14 cellular contexts compared by ENCODE assay signal in the genomic region with DNA sequence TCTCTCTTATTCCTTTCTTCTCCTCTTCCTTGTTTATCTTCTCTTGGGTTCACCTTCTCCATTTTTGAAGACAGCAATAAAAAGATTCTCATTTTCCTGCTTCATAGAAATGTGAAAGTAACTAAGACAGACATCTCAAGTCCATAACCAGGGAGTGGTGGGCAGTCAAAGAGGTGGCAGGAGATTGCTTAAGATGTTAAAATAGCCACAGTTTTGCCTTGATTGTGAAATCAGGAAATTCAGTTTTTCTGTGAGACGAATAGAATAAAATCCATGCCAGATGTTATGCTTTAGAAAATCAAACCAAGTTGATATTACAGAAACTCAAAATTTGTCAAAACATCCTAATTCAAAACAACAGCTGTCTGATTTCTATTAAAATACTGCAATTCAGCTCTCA. TPM values are rescaled to one million over a fixed set of nuclear protein-coding genes. Genes with fewer than 3 reads are reported as not detected.
A peak's percentile ranks its signal among the peaks of the same experiment; 100 is the strongest.
DNase-seq lines count a peak whose midpoint lies in the region; ATAC-seq and TF ChIP-seq lines count a peak whose summit lies in the region.
"Had no signal": no experiment of that assay in that cellular context is flagged by ENCODE, and none has a peak within 500 bp of the region (broad histone marks: within the 10 kb centered on the region; RNA-seq: fewer than 3 reads in every experiment).

No MANE protein-coding gene starts in this region.

- TF ChIP-seq CTCF in heart left ventricle (IDR thresholded peaks at IDR 0.05) (no peak), left ventricle myocardium inferior (IDR thresholded peaks at IDR 0.05; ENCODE audit: borderline replicate concordance) (no peak), vagina (IDR thresholded peaks at IDR 0.05) (no peak)

- H3K27ac ChIP-seq in heart left ventricle, result peak overlapping the region in 10 of 12 donors; percentile 17 to 65 (median 44)
- peak overlapping the region; percentile 65 for H3K27ac ChIP-seq in left ventricle myocardium inferior (replicated peaks)
- H3K27ac ChIP-seq in vagina, result peak overlapping the region; percentile 33
- H3K27ac ChIP-seq: A549, SJSA1 had no signal

- peaks cover 0 to 35% (median 19%) of the 10 kb centered on the region in 12 donors for H3K4me1 ChIP-seq in heart left ventricle
- H3K4me1 ChIP-seq in left ventricle myocardium inferior, result peaks cover 24% of the 10 kb centered on the region
- peaks cover 16% of the 10 kb centered on the region for H3K4me1 ChIP-seq in vagina
- H3K4me1 ChIP-seq: A549 had no signal

- DNase-seq in heart left ventricle, result no peak
- DNase-seq in left cardiac atrium, result no peak
- DNase-seq in OCI-M1 (lab: John Stamatoyannopoulos, UW), result peak; percentile 47
- no peak for DNase-seq in left ventricle myocardium inferior
- no peak for DNase-seq in vagina (ENCODE audit: extremely low spot score in 2 of 2)
- DNase-seq in activated CD4-positive, CD25-positive, alpha-beta regulatory T cell (lab: John Stamatoyannopoulos, UW), result no peak
- DNase-seq in hippocampal formation (lab: John Stamatoyannopoulos, UW), result no peak

- H3K9me3 ChIP-seq in heart left ventricle, result no peaks in the 10 kb centered on the region
- H3K9me3 ChIP-seq in left ventricle myocardium inferior (replicated peaks), result no peaks in the 10 kb centered on the region
- H3K9me3 ChIP-seq in vagina, result no peaks in the 10 kb centered on the region
- H3K9me3 ChIP-seq: A549, Caco-2, SJSA1 had no signal

- no peaks in the 10 kb centered on the region for H3K36me3 ChIP-seq in heart left ventricle
- H3K36me3 ChIP-seq in left ventricle myocardium inferior, result no peaks in the 10 kb centered on the region
- no peaks in the 10 kb centered on the region for H3K36me3 ChIP-seq in vagina
- H3K36me3 ChIP-seq: SJSA1 had no signal

- TF ChIP-seq POLR2A in heart left ventricle (IDR thresholded peaks at IDR 0.05) (no peak), vagina (IDR thresholded peaks at IDR 0.05) (no peak)

- no peaks in the 10 kb centered on the region for H3K27me3 ChIP-seq in heart left ventricle
- H3K27me3 ChIP-seq in left ventricle myocardium inferior (ENCODE audit: low read depth), result no peaks in the 10 kb centered on the region
- H3K27me3 ChIP-seq in vagina, result no peaks in the 10 kb centered on the region
- H3K27me3 ChIP-seq: SJSA1 had no signal

- H3K4me3 ChIP-seq in heart left ventricle, result no peak overlapping the region
- peak overlapping the region; percentile 28 for H3K4me3 ChIP-seq in left ventricle myocardium inferior
- H3K4me3 ChIP-seq in vagina, result no peak overlapping the region
- H3K4me3 ChIP-seq: A549, SJSA1 had no signal

- ATAC-seq in heart left ventricle, result no peak
- ATAC-seq in left cardiac atrium, result no peak
- ATAC-seq in HG02938 (IDR thresholded peaks at IDR 0.05; ENCODE audit: unreplicated experiment), result no peak

- intact Hi-C loops in heart left ventricle (cut with DNase I), result loop anchor here (1.0 to 10.0 kb wide), 7 partner anchors 53 to 358 kb away; no protein-coding TSS in a partner anchor
- intact Hi-C loops in left cardiac atrium (cut with DNase I), result loop anchor here in 1 of 2 donors (2.0 kb wide), 1 partner anchor 94 kb away; no protein-coding TSS in a partner anchor
- intact Hi-C loops in left ventricle myocardium inferior (cut with micrococcal nuclease), result loop anchor here (5.0 kb wide), 1 partner anchor 88 kb away; no protein-coding TSS in a partner anchor
- intact Hi-C loops in vagina (cut with DNase I), result no loop called here

- 43 to 61% (median 52%) methylated on average over 1 of the region's 1 CpG for WGBS in heart left ventricle, 4 donors

RNA-seq across cellular contexts. Expression of a gene that starts 57.2 kb away (rescaled TPM):
- total RNA-seq in heart left ventricle (under 1 TPM in 6 of 9 donors, not detected in 3; 0.05 to 0.59 (median 0.19) TPM), left cardiac atrium (under 1 TPM; 0.18 to 0.76 TPM), left ventricle myocardium inferior (not detected), vagina (not detected)
- under 1 TPM; 0.03 to 0.08 TPM for polyA plus RNA-seq in heart left ventricle
- total RNA-seq: activated T-helper 1 cell treated with anti-CD3 and anti-CD28 coated beads, Interleukin-12 subunit alpha, Interleukin-12 subunit beta, Interleukin-2, Interleukin-4 antibody, amounts not matched to agents 30 ng/mL and 10 ng/mL and 1 ng/mL, durations not matched to agents 14 hours and 24 hours and 36 hours; Caco-2; endothelial cell of umbilical vein; osteocyte had no signal
- polyA plus RNA-seq: A549, endothelial cell of umbilical vein had no signal
